In the genomic region with DNA sequence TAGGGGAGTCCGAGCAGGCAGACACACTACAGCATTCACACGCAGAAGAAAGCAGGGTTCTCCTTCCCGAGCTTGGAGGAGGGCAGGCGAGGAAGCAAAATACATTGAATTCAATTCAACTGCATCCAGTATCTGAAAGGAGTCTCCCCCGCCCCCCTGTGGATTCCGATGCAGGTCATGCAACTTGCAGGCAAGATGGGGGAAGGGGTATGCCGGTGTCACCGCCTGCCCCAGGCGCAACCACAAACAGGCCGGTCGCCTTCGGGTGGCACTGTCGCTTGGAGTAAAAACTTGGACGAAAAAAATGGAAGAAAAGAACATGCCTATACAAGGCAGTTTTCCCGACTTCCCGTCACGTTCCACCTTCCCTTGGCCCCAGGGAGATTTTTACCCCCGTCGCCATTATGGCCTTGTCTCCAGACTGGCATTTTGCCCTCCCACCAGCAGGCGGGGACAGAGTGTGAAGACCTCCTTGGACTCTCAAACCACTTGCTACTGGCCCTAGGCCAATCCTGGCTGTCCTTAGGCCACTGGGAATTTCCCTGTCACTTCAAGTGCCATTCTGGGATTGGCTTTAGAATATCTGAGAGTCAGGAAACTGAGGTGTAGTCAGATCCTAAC, we compare ENCODE assay signal across 1 cellular context.
A peak's percentile ranks its signal among the peaks of the same experiment; 100 is the strongest.
TF ChIP-seq lines count a peak whose summit lies in the region.

No MANE protein-coding gene starts in this region.

TF ChIP-seq in WTC11, 78 proteins besides CTCF, POLR2A, EP300 and RAD21 (continued from another document):
- TF ChIP-seq, protein P1, sequence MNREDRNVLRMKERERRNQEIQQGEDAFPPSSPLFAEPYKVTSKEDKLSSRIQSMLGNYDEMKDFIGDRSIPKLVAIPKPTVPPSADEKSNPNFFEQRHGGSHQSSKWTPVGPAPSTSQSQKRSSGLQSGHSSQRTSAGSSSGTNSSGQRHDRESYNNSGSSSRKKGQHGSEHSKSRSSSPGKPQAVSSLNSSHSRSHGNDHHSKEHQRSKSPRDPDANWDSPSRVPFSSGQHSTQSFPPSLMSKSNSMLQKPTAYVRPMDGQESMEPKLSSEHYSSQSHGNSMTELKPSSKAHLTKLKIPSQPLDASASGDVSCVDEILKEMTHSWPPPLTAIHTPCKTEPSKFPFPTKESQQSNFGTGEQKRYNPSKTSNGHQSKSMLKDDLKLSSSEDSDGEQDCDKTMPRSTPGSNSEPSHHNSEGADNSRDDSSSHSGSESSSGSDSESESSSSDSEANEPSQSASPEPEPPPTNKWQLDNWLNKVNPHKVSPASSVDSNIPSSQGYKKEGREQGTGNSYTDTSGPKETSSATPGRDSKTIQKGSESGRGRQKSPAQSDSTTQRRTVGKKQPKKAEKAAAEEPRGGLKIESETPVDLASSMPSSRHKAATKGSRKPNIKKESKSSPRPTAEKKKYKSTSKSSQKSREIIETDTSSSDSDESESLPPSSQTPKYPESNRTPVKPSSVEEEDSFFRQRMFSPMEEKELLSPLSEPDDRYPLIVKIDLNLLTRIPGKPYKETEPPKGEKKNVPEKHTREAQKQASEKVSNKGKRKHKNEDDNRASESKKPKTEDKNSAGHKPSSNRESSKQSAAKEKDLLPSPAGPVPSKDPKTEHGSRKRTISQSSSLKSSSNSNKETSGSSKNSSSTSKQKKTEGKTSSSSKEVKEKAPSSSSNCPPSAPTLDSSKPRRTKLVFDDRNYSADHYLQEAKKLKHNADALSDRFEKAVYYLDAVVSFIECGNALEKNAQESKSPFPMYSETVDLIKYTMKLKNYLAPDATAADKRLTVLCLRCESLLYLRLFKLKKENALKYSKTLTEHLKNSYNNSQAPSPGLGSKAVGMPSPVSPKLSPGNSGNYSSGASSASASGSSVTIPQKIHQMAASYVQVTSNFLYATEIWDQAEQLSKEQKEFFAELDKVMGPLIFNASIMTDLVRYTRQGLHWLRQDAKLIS (CRISPR knock-in tag; IDR thresholded peaks at IDR 0.05; ENCODE audit: borderline replicate concordance): no peak
- TF ChIP-seq SOX15 (CRISPR knock-in tag; IDR thresholded peaks at IDR 0.05): no peak
- no peak for TF ChIP-seq EMX1 (CRISPR knock-in tag; IDR thresholded peaks at IDR 0.05)
- TF ChIP-seq, protein P2, sequence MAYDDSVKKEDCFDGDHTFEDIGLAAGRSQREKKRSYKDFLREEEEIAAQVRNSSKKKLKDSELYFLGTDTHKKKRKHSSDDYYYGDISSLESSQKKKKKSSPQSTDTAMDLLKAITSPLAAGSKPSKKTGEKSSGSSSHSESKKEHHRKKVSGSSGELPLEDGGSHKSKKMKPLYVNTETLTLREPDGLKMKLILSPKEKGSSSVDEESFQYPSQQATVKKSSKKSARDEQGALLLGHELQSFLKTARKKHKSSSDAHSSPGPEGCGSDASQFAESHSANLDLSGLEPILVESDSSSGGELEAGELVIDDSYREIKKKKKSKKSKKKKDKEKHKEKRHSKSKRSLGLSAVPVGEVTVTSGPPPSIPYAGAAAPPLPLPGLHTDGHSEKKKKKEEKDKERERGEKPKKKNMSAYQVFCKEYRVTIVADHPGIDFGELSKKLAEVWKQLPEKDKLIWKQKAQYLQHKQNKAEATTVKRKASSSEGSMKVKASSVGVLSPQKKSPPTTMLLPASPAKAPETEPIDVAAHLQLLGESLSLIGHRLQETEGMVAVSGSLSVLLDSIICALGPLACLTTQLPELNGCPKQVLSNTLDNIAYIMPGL (CRISPR knock-in tag; IDR thresholded peaks at IDR 0.05): 0 out of 2 replicates have a peak, but pooled peaks have one; percentile 61
- no peak for TF ChIP-seq KAT7 (CRISPR knock-in tag; IDR thresholded peaks at IDR 0.05; ENCODE audit: borderline replicate concordance)
- TF ChIP-seq, protein P3, sequence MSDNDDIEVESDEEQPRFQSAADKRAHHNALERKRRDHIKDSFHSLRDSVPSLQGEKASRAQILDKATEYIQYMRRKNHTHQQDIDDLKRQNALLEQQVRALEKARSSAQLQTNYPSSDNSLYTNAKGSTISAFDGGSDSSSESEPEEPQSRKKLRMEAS (CRISPR knock-in tag; IDR thresholded peaks at IDR 0.05): peak; percentile 54; the same call in 1 of the 2 replicates
- no peak for TF ChIP-seq GABPB1 (CRISPR knock-in tag; IDR thresholded peaks at IDR 0.05)
- TF ChIP-seq FOXK1 (CRISPR knock-in tag; IDR thresholded peaks at IDR 0.05): no peak
- TF ChIP-seq, protein P4, sequence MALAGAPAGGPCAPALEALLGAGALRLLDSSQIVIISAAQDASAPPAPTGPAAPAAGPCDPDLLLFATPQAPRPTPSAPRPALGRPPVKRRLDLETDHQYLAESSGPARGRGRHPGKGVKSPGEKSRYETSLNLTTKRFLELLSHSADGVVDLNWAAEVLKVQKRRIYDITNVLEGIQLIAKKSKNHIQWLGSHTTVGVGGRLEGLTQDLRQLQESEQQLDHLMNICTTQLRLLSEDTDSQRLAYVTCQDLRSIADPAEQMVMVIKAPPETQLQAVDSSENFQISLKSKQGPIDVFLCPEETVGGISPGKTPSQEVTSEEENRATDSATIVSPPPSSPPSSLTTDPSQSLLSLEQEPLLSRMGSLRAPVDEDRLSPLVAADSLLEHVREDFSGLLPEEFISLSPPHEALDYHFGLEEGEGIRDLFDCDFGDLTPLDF (CRISPR knock-in tag; IDR thresholded peaks at IDR 0.05): no peak
- TF ChIP-seq FOXP1 (CRISPR knock-in tag; IDR thresholded peaks at IDR 0.05; ENCODE audit: borderline replicate concordance): peak; percentile 13; the same call in 1 of the 2 replicates
- TF ChIP-seq, protein P5, sequence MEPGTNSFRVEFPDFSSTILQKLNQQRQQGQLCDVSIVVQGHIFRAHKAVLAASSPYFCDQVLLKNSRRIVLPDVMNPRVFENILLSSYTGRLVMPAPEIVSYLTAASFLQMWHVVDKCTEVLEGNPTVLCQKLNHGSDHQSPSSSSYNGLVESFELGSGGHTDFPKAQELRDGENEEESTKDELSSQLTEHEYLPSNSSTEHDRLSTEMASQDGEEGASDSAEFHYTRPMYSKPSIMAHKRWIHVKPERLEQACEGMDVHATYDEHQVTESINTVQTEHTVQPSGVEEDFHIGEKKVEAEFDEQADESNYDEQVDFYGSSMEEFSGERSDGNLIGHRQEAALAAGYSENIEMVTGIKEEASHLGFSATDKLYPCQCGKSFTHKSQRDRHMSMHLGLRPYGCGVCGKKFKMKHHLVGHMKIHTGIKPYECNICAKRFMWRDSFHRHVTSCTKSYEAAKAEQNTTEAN (CRISPR knock-in tag; IDR thresholded peaks at IDR 0.05): no peak
- TF ChIP-seq SMAD3 (CRISPR knock-in tag; IDR thresholded peaks at IDR 0.05; ENCODE audit: borderline replicate concordance): 0 out of 2 replicates have a peak, but pooled peaks have one; percentile 11
- TF ChIP-seq, protein P6, sequence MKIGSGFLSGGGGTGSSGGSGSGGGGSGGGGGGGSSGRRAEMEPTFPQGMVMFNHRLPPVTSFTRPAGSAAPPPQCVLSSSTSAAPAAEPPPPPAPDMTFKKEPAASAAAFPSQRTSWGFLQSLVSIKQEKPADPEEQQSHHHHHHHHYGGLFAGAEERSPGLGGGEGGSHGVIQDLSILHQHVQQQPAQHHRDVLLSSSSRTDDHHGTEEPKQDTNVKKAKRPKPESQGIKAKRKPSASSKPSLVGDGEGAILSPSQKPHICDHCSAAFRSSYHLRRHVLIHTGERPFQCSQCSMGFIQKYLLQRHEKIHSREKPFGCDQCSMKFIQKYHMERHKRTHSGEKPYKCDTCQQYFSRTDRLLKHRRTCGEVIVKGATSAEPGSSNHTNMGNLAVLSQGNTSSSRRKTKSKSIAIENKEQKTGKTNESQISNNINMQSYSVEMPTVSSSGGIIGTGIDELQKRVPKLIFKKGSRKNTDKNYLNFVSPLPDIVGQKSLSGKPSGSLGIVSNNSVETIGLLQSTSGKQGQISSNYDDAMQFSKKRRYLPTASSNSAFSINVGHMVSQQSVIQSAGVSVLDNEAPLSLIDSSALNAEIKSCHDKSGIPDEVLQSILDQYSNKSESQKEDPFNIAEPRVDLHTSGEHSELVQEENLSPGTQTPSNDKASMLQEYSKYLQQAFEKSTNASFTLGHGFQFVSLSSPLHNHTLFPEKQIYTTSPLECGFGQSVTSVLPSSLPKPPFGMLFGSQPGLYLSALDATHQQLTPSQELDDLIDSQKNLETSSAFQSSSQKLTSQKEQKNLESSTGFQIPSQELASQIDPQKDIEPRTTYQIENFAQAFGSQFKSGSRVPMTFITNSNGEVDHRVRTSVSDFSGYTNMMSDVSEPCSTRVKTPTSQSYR (CRISPR knock-in tag; IDR thresholded peaks at IDR 0.05): 0 out of 2 replicates have a peak, but pooled peaks have one; percentile 14
- no peak for TF ChIP-seq ZNF138 (CRISPR knock-in tag; conservative IDR thresholded peaks at IDR 0.05)
- TF ChIP-seq TCF7 (CRISPR knock-in tag; IDR thresholded peaks at IDR 0.05; ENCODE audit: low read depth): no peak
- no peak for TF ChIP-seq SMAD4 (CRISPR knock-in tag; IDR thresholded peaks at IDR 0.05)
- TF ChIP-seq ZNF416 (CRISPR knock-in tag; IDR thresholded peaks at IDR 0.05): no peak
- TF ChIP-seq, protein P7, sequence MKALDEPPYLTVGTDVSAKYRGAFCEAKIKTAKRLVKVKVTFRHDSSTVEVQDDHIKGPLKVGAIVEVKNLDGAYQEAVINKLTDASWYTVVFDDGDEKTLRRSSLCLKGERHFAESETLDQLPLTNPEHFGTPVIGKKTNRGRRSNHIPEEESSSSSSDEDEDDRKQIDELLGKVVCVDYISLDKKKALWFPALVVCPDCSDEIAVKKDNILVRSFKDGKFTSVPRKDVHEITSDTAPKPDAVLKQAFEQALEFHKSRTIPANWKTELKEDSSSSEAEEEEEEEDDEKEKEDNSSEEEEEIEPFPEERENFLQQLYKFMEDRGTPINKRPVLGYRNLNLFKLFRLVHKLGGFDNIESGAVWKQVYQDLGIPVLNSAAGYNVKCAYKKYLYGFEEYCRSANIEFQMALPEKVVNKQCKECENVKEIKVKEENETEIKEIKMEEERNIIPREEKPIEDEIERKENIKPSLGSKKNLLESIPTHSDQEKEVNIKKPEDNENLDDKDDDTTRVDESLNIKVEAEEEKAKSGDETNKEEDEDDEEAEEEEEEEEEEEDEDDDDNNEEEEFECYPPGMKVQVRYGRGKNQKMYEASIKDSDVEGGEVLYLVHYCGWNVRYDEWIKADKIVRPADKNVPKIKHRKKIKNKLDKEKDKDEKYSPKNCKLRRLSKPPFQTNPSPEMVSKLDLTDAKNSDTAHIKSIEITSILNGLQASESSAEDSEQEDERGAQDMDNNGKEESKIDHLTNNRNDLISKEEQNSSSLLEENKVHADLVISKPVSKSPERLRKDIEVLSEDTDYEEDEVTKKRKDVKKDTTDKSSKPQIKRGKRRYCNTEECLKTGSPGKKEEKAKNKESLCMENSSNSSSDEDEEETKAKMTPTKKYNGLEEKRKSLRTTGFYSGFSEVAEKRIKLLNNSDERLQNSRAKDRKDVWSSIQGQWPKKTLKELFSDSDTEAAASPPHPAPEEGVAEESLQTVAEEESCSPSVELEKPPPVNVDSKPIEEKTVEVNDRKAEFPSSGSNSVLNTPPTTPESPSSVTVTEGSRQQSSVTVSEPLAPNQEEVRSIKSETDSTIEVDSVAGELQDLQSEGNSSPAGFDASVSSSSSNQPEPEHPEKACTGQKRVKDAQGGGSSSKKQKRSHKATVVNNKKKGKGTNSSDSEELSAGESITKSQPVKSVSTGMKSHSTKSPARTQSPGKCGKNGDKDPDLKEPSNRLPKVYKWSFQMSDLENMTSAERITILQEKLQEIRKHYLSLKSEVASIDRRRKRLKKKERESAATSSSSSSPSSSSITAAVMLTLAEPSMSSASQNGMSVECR (CRISPR knock-in tag; IDR thresholded peaks at IDR 0.05; ENCODE audit: borderline replicate concordance): 0 out of 2 replicates have a peak, but pooled peaks have one; percentile 28
- TF ChIP-seq JUN (CRISPR knock-in tag; IDR thresholded peaks at IDR 0.05): no peak
- TF ChIP-seq ZNF396 (CRISPR knock-in tag; IDR thresholded peaks at IDR 0.05; ENCODE audit: borderline replicate concordance): peak; percentile 78; the same call in 1 of the 2 replicates
- TF ChIP-seq, protein P8, sequence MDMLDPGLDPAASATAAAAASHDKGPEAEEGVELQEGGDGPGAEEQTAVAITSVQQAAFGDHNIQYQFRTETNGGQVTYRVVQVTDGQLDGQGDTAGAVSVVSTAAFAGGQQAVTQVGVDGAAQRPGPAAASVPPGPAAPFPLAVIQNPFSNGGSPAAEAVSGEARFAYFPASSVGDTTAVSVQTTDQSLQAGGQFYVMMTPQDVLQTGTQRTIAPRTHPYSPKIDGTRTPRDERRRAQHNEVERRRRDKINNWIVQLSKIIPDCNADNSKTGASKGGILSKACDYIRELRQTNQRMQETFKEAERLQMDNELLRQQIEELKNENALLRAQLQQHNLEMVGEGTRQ (CRISPR knock-in tag; IDR thresholded peaks at IDR 0.05): no peak
- TF ChIP-seq SP1 (CRISPR knock-in tag; conservative IDR thresholded peaks at IDR 0.05): no peak
- no peak for TF ChIP-seq ZNF219 (CRISPR knock-in tag; IDR thresholded peaks at IDR 0.05; ENCODE audit: borderline replicate concordance)
- no peak for TF ChIP-seq TEAD4 (CRISPR knock-in tag; IDR thresholded peaks at IDR 0.05)
- TF ChIP-seq, protein P9, sequence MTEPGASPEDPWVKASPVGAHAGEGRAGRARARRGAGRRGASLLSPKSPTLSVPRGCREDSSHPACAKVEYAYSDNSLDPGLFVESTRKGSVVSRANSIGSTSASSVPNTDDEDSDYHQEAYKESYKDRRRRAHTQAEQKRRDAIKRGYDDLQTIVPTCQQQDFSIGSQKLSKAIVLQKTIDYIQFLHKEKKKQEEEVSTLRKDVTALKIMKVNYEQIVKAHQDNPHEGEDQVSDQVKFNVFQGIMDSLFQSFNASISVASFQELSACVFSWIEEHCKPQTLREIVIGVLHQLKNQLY (CRISPR knock-in tag; IDR thresholded peaks at IDR 0.05): no peak
- TF ChIP-seq, protein P10, sequence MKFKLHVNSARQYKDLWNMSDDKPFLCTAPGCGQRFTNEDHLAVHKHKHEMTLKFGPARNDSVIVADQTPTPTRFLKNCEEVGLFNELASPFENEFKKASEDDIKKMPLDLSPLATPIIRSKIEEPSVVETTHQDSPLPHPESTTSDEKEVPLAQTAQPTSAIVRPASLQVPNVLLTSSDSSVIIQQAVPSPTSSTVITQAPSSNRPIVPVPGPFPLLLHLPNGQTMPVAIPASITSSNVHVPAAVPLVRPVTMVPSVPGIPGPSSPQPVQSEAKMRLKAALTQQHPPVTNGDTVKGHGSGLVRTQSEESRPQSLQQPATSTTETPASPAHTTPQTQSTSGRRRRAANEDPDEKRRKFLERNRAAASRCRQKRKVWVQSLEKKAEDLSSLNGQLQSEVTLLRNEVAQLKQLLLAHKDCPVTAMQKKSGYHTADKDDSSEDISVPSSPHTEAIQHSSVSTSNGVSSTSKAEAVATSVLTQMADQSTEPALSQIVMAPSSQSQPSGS (CRISPR knock-in tag; IDR thresholded peaks at IDR 0.05; ENCODE audit: borderline replicate concordance, low read depth): no peak
TF ChIP-seq in WTC11: peak in this region for 7.
